Comparison of ENCODE assay signal across 1 cellular context in the genomic region with DNA sequence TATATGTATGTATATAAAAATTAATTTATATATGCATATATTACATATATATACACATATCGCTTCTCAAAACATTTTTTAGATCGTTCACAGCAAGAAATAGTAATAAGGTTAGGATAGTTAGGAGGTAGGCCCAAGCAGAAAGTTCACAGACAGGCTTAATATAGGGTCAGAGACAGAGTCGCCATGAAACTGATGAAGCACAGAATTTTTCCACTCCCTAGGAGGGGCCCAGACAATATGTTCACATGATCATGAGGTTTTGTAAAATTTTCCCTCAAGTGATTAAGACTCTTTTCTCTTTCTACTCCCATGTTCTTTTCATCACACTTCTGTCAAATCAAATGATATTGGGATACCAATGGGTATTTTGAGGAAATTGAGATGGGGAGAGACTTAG.
TF ChIP-seq lines count a peak whose summit lies in the region.

No MANE protein-coding gene starts in this region.

TF ChIP-seq in HCT116, 20 proteins besides CTCF, POLR2A, EP300 and RAD21 (continued from another document):
- no peak for TF ChIP-seq EZH2phosphoT487 (IDR thresholded peaks at IDR 0.05; ENCODE audit: borderline replicate concordance)
- TF ChIP-seq JUND (IDR thresholded peaks at IDR 0.05) = no peak
- TF ChIP-seq CEBPB (IDR thresholded peaks at IDR 0.05; ENCODE audit: low read depth) = no peak
- no peak for TF ChIP-seq ELF1 (IDR thresholded peaks at IDR 0.05; ENCODE audit: borderline replicate concordance, low read depth)
- TF ChIP-seq SRF (IDR thresholded peaks at IDR 0.05; ENCODE audit: low read depth) = no peak
- TF ChIP-seq, protein P1, sequence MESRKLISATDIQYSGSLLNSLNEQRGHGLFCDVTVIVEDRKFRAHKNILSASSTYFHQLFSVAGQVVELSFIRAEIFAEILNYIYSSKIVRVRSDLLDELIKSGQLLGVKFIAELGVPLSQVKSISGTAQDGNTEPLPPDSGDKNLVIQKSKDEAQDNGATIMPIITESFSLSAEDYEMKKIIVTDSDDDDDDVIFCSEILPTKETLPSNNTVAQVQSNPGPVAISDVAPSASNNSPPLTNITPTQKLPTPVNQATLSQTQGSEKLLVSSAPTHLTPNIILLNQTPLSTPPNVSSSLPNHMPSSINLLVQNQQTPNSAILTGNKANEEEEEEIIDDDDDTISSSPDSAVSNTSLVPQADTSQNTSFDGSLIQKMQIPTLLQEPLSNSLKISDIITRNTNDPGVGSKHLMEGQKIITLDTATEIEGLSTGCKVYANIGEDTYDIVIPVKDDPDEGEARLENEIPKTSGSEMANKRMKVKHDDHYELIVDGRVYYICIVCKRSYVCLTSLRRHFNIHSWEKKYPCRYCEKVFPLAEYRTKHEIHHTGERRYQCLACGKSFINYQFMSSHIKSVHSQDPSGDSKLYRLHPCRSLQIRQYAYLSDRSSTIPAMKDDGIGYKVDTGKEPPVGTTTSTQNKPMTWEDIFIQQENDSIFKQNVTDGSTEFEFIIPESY (IDR thresholded peaks at IDR 0.05; ENCODE audit: extremely low read depth, insufficient replicate concordance, low read length) = no peak
- TF ChIP-seq, protein P2, sequence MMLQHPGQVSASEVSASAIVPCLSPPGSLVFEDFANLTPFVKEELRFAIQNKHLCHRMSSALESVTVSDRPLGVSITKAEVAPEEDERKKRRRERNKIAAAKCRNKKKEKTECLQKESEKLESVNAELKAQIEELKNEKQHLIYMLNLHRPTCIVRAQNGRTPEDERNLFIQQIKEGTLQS (IDR thresholded peaks at IDR 0.05) = no peak
- no peak for TF ChIP-seq FOSL1 (IDR thresholded peaks at IDR 0.05; ENCODE audit: low read depth)
- no peak for TF ChIP-seq ZFX (IDR thresholded peaks at IDR 0.05)
